Comparison of ENCODE assay signal across 23 cellular contexts in the genomic region with DNA sequence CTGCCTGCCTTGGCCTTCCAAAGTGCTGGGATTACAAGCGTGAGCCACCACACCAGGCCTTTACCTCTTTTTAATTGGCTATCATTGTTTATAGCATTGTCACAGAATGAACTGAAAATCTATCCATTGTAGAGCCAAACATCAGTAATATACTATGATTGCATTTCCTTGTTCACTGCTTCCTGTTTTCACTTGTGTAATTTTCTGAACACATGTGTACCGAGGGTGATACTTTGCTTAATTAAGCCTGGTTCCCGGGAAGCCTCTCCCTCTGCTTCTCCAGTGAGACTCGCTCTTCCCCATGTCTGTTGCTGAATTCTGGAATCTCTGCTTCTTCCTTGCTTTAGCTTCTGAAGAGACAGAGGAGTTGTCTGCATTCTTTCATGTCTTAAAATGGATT. TPM values are rescaled to one million over a fixed set of nuclear protein-coding genes. Genes with fewer than 3 reads are reported as not detected.
DNase-seq lines count a peak whose midpoint lies in the region; ATAC-seq and TF ChIP-seq lines count a peak whose summit lies in the region.
"Had no signal": no experiment of that assay in that cellular context is flagged by ENCODE, and none has a peak within 500 bp of the region (broad histone marks: within the 10 kb centered on the region; RNA-seq: fewer than 3 reads in every experiment).

No MANE protein-coding gene starts in this region.

- peaks cover 6% of the 10 kb centered on the region for H4K20me1 ChIP-seq in osteoblast (ENCODE audit: insufficient read depth, low read length)

- H3K27me3 Mint-ChIP-seq in activated CD8-positive, alpha-beta memory T cell treated with anti-CD3 and anti-CD28 coated beads, Interleukin-2, amount 10 ng/mL, durations not matched to agents 7 days and 5 days = no peaks in the 10 kb centered on the region
- H3K27me3 Mint-ChIP-seq in CD8-positive, alpha-beta memory T cell = no peaks in the 10 kb centered on the region

- H3K36me3 ChIP-seq in CD8-positive, alpha-beta memory T cell (ENCODE audit: insufficient read depth, low read length) = peaks cover 53% of the 10 kb centered on the region
- peaks cover 66% of the 10 kb centered on the region for H3K36me3 ChIP-seq in osteoblast (ENCODE audit: insufficient read depth, low read length)

- no peak overlapping the region for H3K4me2 ChIP-seq in osteoblast (ENCODE audit: insufficient read depth, low read length)
- H3K4me2 ChIP-seq: hepatocyte had no signal

- H3K4me3 ChIP-seq in CD8-positive, alpha-beta memory T cell (ENCODE audit: low read length) = no peak overlapping the region
- H3K4me3 ChIP-seq in osteoblast (ENCODE audit: insufficient read depth, low read length) = no peak overlapping the region
- H3K4me3 ChIP-seq: GM12878, hepatocyte, suprapubic skin had no signal

- no peaks in the 10 kb centered on the region for H3K9me3 Mint-ChIP-seq in activated CD8-positive, alpha-beta memory T cell treated with anti-CD3 and anti-CD28 coated beads, Interleukin-2, amount 10 ng/mL, durations not matched to agents 7 days and 5 days (ENCODE audit: low read depth)
- H3K9me3 Mint-ChIP-seq in CD8-positive, alpha-beta memory T cell = peaks cover 0 to under 1% (median 0%) of the 10 kb centered on the region in 5 donors
- no peaks in the 10 kb centered on the region for H3K9me3 Mint-ChIP-seq in activated naive CD4-positive, alpha-beta T cell treated with anti-CD3 and anti-CD28 coated beads, Interleukin-2, amount 50 U/mL, for 72 hours
- H3K9me3 Mint-ChIP-seq: activated T-helper 1 cell treated with anti-CD3 and anti-CD28 coated beads, Interleukin-12 subunit alpha, Interleukin-12 subunit beta, Interleukin-2, Interleukin-4 antibody, amounts not matched to agents 30 ng/mL and 10 ng/mL and 1 ng/mL, durations not matched to agents 14 hours and 24 hours and 36 hours; HFFc6 had no signal

- H3K36me3 Mint-ChIP-seq in activated CD8-positive, alpha-beta memory T cell treated with anti-CD3 and anti-CD28 coated beads, Interleukin-2, amount 10 ng/mL, durations not matched to agents 7 days and 5 days = peaks cover 48% of the 10 kb centered on the region
- H3K36me3 Mint-ChIP-seq in CD8-positive, alpha-beta memory T cell = peaks cover 30 to 93% (median 31%) of the 10 kb centered on the region in 3 donors
- peaks cover 34 to 38% of the 10 kb centered on the region in 2 donors for H3K36me3 Mint-ChIP-seq in activated naive CD4-positive, alpha-beta T cell treated with anti-CD3 and anti-CD28 coated beads, Interleukin-2, amount 50 U/mL, for 72 hours

- no peaks in the 10 kb centered on the region for H3K27me3 ChIP-seq in CD8-positive, alpha-beta memory T cell (ENCODE audit: insufficient read depth, low read length, poor library complexity, severe bottlenecking)
- H3K27me3 ChIP-seq in osteoblast (ENCODE audit: insufficient read depth, low read length) = no peaks in the 10 kb centered on the region
- H3K27me3 ChIP-seq: hepatocyte, suprapubic skin had no signal

- H3K79me2 ChIP-seq in osteoblast (ENCODE audit: insufficient read depth, low read length) = peaks cover 11% of the 10 kb centered on the region
- H3K79me2 ChIP-seq: hepatocyte had no signal

- peak overlapping the region; percentile 63 for H3K27ac Mint-ChIP-seq in activated CD8-positive, alpha-beta memory T cell treated with anti-CD3 and anti-CD28 coated beads, Interleukin-2, amount 10 ng/mL, durations not matched to agents 7 days and 5 days
- peak overlapping the region in 7 of 8 donors; percentile 1 to 83 (median 39) for H3K27ac Mint-ChIP-seq in CD8-positive, alpha-beta memory T cell
- peak overlapping the region; percentile 38 to 65 for H3K27ac Mint-ChIP-seq in activated naive CD4-positive, alpha-beta T cell treated with anti-CD3 and anti-CD28 coated beads, Interleukin-2, amount 50 U/mL, for 72 hours
- H3K27ac Mint-ChIP-seq: activated T-helper 1 cell treated with anti-CD3 and anti-CD28 coated beads, Interleukin-12 subunit alpha, Interleukin-12 subunit beta, Interleukin-2, Interleukin-4 antibody, amounts not matched to agents 30 ng/mL and 10 ng/mL and 1 ng/mL, durations not matched to agents 14 hours and 24 hours and 36 hours; HFFc6 had no signal

- no peak overlapping the region for H3K4me3 Mint-ChIP-seq in activated CD8-positive, alpha-beta memory T cell treated with anti-CD3 and anti-CD28 coated beads, Interleukin-2, amount 10 ng/mL, durations not matched to agents 7 days and 5 days
- H3K4me3 Mint-ChIP-seq in CD8-positive, alpha-beta memory T cell = no peak overlapping the region
- H3K4me3 Mint-ChIP-seq: activated T-helper 1 cell treated with anti-CD3 and anti-CD28 coated beads, Interleukin-12 subunit alpha, Interleukin-12 subunit beta, Interleukin-2, Interleukin-4 antibody, amounts not matched to agents 30 ng/mL and 10 ng/mL and 1 ng/mL, durations not matched to agents 14 hours and 24 hours and 36 hours; HFFc6 had no signal

- POLR2A ChIA-PET in CD8-positive, alpha-beta memory T cell (lab: Charles Lee) = no interaction called here

- CTCF ChIA-PET in activated CD8-positive, alpha-beta memory T cell treated with anti-CD3 and anti-CD28 coated beads, Interleukin-2, amount 10 ng/mL, durations not matched to agents 7 days and 5 days (lab: Charles Lee) = interaction anchor here (0.9 to 3.6 kb wide), 2 partner anchors 11 to 12 kb away, joined by 3 to 21 read pairs; no protein-coding TSS in a partner anchor
- CTCF ChIA-PET in CD8-positive, alpha-beta memory T cell (lab: Charles Lee) = interaction anchor here (0.6 to 1.7 kb wide), 3 partner anchors 10 to 54 kb away, joined by 3 to 6 read pairs (median 3); no protein-coding TSS in a partner anchor

- H3K4me1 ChIP-seq in CD8-positive, alpha-beta memory T cell (ENCODE audit: insufficient read depth, low read length) = no peaks in the 10 kb centered on the region
- no peaks in the 10 kb centered on the region for H3K4me1 ChIP-seq in osteoblast (ENCODE audit: insufficient read depth, low read length)
- H3K4me1 ChIP-seq: suprapubic skin had no signal

- ATAC-seq in activated CD8-positive, alpha-beta memory T cell treated with anti-CD3 and anti-CD28 coated beads, Interleukin-2, amount 10 ng/mL, durations not matched to agents 7 days and 5 days = no peak
- no peak for ATAC-seq in activated naive CD4-positive, alpha-beta T cell treated with anti-CD3 and anti-CD28 coated beads, Interleukin-2, amount 50 U/mL, for 72 hours
- ATAC-seq in SK-N-SH treated with all-trans-retinoic acid at 6 μM for 48 hours = no peak
- ATAC-seq: GM12878, HepG2, Right ventricle myocardium inferior had no signal

- H3K4me1 Mint-ChIP-seq in activated CD8-positive, alpha-beta memory T cell treated with anti-CD3 and anti-CD28 coated beads, Interleukin-2, amount 10 ng/mL, durations not matched to agents 7 days and 5 days = no peaks in the 10 kb centered on the region
- H3K4me1 Mint-ChIP-seq in CD8-positive, alpha-beta memory T cell = peaks cover 7 to 25% (median 8%) of the 10 kb centered on the region in 3 donors

- H3K9me3 ChIP-seq in CD8-positive, alpha-beta memory T cell (ENCODE audit: low read length) = no peaks in the 10 kb centered on the region
- no peaks in the 10 kb centered on the region for H3K9me3 ChIP-seq in osteoblast (ENCODE audit: low read depth, low read length)
- H3K9me3 ChIP-seq: suprapubic skin had no signal

- H3K27ac ChIP-seq in CD8-positive, alpha-beta memory T cell (ENCODE audit: low read depth, low read length) = no peak overlapping the region
- no peak overlapping the region for H3K27ac ChIP-seq in osteoblast (ENCODE audit: low read depth, low read length)
- H3K27ac ChIP-seq: hepatocyte, suprapubic skin had no signal

- no peak for TF ChIP-seq CTCF in osteoblast (IDR thresholded peaks at IDR 0.05; ENCODE audit: extremely low read depth, low read depth, low read length)

- DNase-seq in activated CD8-positive, alpha-beta memory T cell treated with anti-CD3 and anti-CD28 coated beads, Interleukin-2, amount 10 ng/mL, durations not matched to agents 7 days and 5 days = no peak
- no peak for DNase-seq in activated CD8-positive, alpha-beta memory T cell treated with anti-CD3 and anti-CD28 coated beads for 24 hours
- DNase-seq in CD8-positive, alpha-beta memory T cell = no peak
- DNase-seq in activated naive CD4-positive, alpha-beta T cell treated with anti-CD3 and anti-CD28 coated beads, Interleukin-2, amount 50 U/mL, for 72 hours (ENCODE audit: low spot score in 2 of 2) = no peak
- DNase-seq in osteoblast (ENCODE audit: insufficient read length, low spot score, missing footprints) (peak; percentile 26), NK-92 (lab: John Stamatoyannopoulos, UW; ENCODE audit: unreplicated experiment) (no peak), DMS153 (lab: John Stamatoyannopoulos, UW) (no peak)
- DNase-seq: ACHN; activated CD4-positive, alpha-beta T cell treated with anti-CD3 and anti-CD28 coated beads, Interleukin-2, amount 50 U/mL, for 4 hours; amygdala; C1 segment of cervical spinal cord; HFFc6; NCI-H1436; NCI-H524 treated with DMSO at 0.1 percent for 48 hours; occipital lobe; SW 1271 had no signal

- no peak overlapping the region for H2AFZ ChIP-seq in osteoblast (ENCODE audit: low read length)
- H2AFZ ChIP-seq: hepatocyte had no signal

TF ChIP-seq in SK-N-SH treated with all-trans-retinoic acid at 6 μM for 48 hours, 23 proteins besides CTCF, POLR2A, EP300 and RAD21:
- TF ChIP-seq CSDC2 (CRISPR knock-in tag; IDR thresholded peaks at IDR 0.05) = no peak
- no peak for TF ChIP-seq ZFP3 (CRISPR knock-in tag; IDR thresholded peaks at IDR 0.05)
- no peak for TF ChIP-seq ZC3H10 (CRISPR knock-in tag; IDR thresholded peaks at IDR 0.05)

RNA-seq across cellular contexts. Expression of gene POLR3E, which starts 33.1 kb away (rescaled TPM):
- 10 to 100 TPM; 56.5 to 88.0 TPM for total RNA-seq in activated CD8-positive, alpha-beta memory T cell treated with anti-CD3 and anti-CD28 coated beads, Interleukin-2, amount 10 ng/mL, durations not matched to agents 7 days and 5 days
- total RNA-seq in CD8-positive, alpha-beta memory T cell = 100 to 1,000 TPM; 103 to 116 TPM
- 14.9 TPM for polyA plus RNA-seq in CD8-positive, alpha-beta memory T cell
- total RNA-seq in activated naive CD4-positive, alpha-beta T cell treated with anti-CD3 and anti-CD28 coated beads, Interleukin-2, amount 50 U/mL, for 72 hours = 10 to 100 TPM; 50.3 to 75.4 TPM
- 19.2 and 19.4 TPM in 2 replicates for total RNA-seq in osteoblast

RNA-seq across cellular contexts. Expression of gene CDR2, which starts 44.1 kb away (rescaled TPM):
- total RNA-seq in activated CD8-positive, alpha-beta memory T cell treated with anti-CD3 and anti-CD28 coated beads, Interleukin-2, amount 10 ng/mL, durations not matched to agents 7 days and 5 days = 10 to 100 TPM; 42.5 to 49.1 TPM
- 10 to 100 TPM; 38.9 to 41.2 TPM for total RNA-seq in CD8-positive, alpha-beta memory T cell
- 79.1 TPM for polyA plus RNA-seq in CD8-positive, alpha-beta memory T cell
- total RNA-seq in activated naive CD4-positive, alpha-beta T cell treated with anti-CD3 and anti-CD28 coated beads, Interleukin-2, amount 50 U/mL, for 72 hours = 10 to 100 TPM; 26.8 to 44.4 TPM
- total RNA-seq in osteoblast = 49.5 and 52.5 TPM in 2 replicates
